In genomic region chr12:122499991-122500684, GRCh38 we compare ENCODE assay signal across 8 cellular contexts. TPM values are rescaled to one million over a fixed set of nuclear protein-coding genes. Genes with fewer than 3 reads are reported as not detected.
DNase-seq lines count a peak whose midpoint lies in the region; ATAC-seq and TF ChIP-seq lines count a peak whose summit lies in the region.

No MANE protein-coding gene starts in this region.

- peaks cover 17% of the 10 kb centered on the region for H3K36me3 Mint-ChIP-seq in WTC11

- ATAC-seq in HG03025 (IDR thresholded peaks at IDR 0.05; ENCODE audit: low FRiP score, unreplicated experiment) (peak; percentile 12), WTC11 (peak; percentile 3)

- CTCF ChIA-PET in WTC11 (lab: Charles Lee), result interaction anchor here (0.6 to 2.1 kb wide), 4 partner anchors 29 to 267 kb away, joined by 3 to 18 read pairs (median 6); no protein-coding TSS in a partner anchor

- TF ChIP-seq CTCF in WTC11 (IDR thresholded peaks at IDR 0.05) (no peak), choroid plexus epithelial cell (conservative IDR thresholded peaks at IDR 0.05; ENCODE audit: low read depth, low read length) (no peak)

- H3K9me3 Mint-ChIP-seq in WTC11, result no peaks in the 10 kb centered on the region

- peak overlapping the region; percentile 88 for H3K4me3 Mint-ChIP-seq in WTC11

- peaks cover 20% of the 10 kb centered on the region for H3K4me1 Mint-ChIP-seq in WTC11

- H3K27me3 Mint-ChIP-seq in WTC11 (ENCODE audit: low read depth), result no peaks in the 10 kb centered on the region

- peak overlapping the region; percentile 90 for H3K4me3 ChIP-seq in choroid plexus epithelial cell (ENCODE audit: low read depth, low read length)

- H3K27ac Mint-ChIP-seq in WTC11, result peak overlapping the region; percentile 99

- POLR2A ChIA-PET in WTC11 (lab: Charles Lee), result interaction anchor here (0.5 to 2.4 kb wide), 14 partner anchors 10 to 1084 kb away, joined by 3 to 46 read pairs (median 4); partner anchors contain the start of genes CLIP1, DIABLO, KNTC1 and MPHOSPH9

- DNase-seq in NCI-H2029 (lab: John Stamatoyannopoulos, UW) (peak; percentile 73), NCI-H2029 treated with DMSO at 0.1 percent for 48 hours (lab: John Stamatoyannopoulos, UW) (no peak), NCI-H2081 treated with DMSO at 0.1 percent for 48 hours (lab: John Stamatoyannopoulos, UW) (peak; percentile 20), WTC11 (ENCODE audit: low spot score) (peak; percentile 42), choroid plexus epithelial cell (ENCODE audit: low read depth) (peak; percentile 86), left kidney (ENCODE audit: low read depth, low spot score) (peak; percentile 85)
- DNase-seq in stimulated activated CD4-positive, alpha-beta T cell treated with anti-CD3 and anti-CD28 coated beads, TNF-alpha, amount 100 ng/mL, for 1 hour (ENCODE audit: low read depth in 3 of 3, low spot score in 1 of 3), result peak in 2 of 3 donors; percentile 3 to 12

TF ChIP-seq in WTC11, 78 proteins besides CTCF, POLR2A, EP300 and RAD21:
- TF ChIP-seq ELF4 (CRISPR knock-in tag; IDR thresholded peaks at IDR 0.05; ENCODE audit: low read depth) (no peak), E2F4 (CRISPR knock-in tag; IDR thresholded peaks at IDR 0.05; ENCODE audit: borderline replicate concordance, low read depth) (no peak), GABPB1 (CRISPR knock-in tag; IDR thresholded peaks at IDR 0.05) (peak; percentile 72), FOXP4 (CRISPR knock-in tag; IDR thresholded peaks at IDR 0.05) (0 out of 2 replicates have a peak, but pooled peaks have one; percentile 30), ZNF263 (CRISPR knock-in tag; IDR thresholded peaks at IDR 0.05; ENCODE audit: low read depth) (no peak), FOXJ3 (CRISPR knock-in tag; IDR thresholded peaks at IDR 0.05; ENCODE audit: borderline replicate concordance) (no peak), ATF3 (CRISPR knock-in tag; conservative IDR thresholded peaks at IDR 0.05) (no peak), JUN (CRISPR knock-in tag; IDR thresholded peaks at IDR 0.05) (0 out of 2 replicates have a peak, but pooled peaks have one; percentile 57), FOXK1 (CRISPR knock-in tag; IDR thresholded peaks at IDR 0.05) (peak; percentile 8; the same call in 1 of the 2 replicates), USF2 (CRISPR knock-in tag; IDR thresholded peaks at IDR 0.05) (no peak), KAT7 (CRISPR knock-in tag; IDR thresholded peaks at IDR 0.05; ENCODE audit: borderline replicate concordance) (0 out of 2 replicates have a peak, but pooled peaks have one; percentile 29), PREB (CRISPR knock-in tag; IDR thresholded peaks at IDR 0.05; ENCODE audit: borderline replicate concordance) (0 out of 2 replicates have a peak, but pooled peaks have one; percentile 67), FOXP1 (CRISPR knock-in tag; IDR thresholded peaks at IDR 0.05; ENCODE audit: borderline replicate concordance) (0 out of 2 replicates have a peak, but pooled peaks have one; percentile 12), ZBTB21 (CRISPR knock-in tag; IDR thresholded peaks at IDR 0.05; ENCODE audit: borderline replicate concordance) (peak; percentile 73; the same call in 1 of the 2 replicates)

RNA-seq across cellular contexts. Expression of gene ZCCHC8, which starts 0.6 kb away (rescaled TPM):
- 24.3 to 28.4 TPM (median 25.7 TPM) in 3 replicates for total RNA-seq in WTC11 (2021)

RNA-seq across cellular contexts. Expression of gene RSRC2, which starts 26.6 kb away (rescaled TPM):
- total RNA-seq in WTC11 (2021), result 78.3 to 93.1 TPM (median 82.4 TPM) in 3 replicates

RNA-seq across cellular contexts. Expression of gene KNTC1, which starts 26.9 kb away (rescaled TPM):
- 78.3 to 85.1 TPM (median 83.4 TPM) in 3 replicates for total RNA-seq in WTC11 (2021)
